27 cellular contexts compared by ENCODE assay signal in genomic region chr4:141155586-141155985, GRCh38. TPM values are rescaled to one million over a fixed set of nuclear protein-coding genes. Genes with fewer than 3 reads are reported as not detected.
DNase-seq lines count a peak whose midpoint lies in the region; ATAC-seq and TF ChIP-seq lines count a peak whose summit lies in the region.
"Had no signal": no experiment of that assay in that cellular context is flagged by ENCODE, and none has a peak within 500 bp of the region (broad histone marks: within the 10 kb centered on the region; RNA-seq: fewer than 3 reads in every experiment).

No MANE protein-coding gene starts in this region.

- H3K27me3 ChIP-seq in sigmoid colon, result no peaks in the 10 kb centered on the region
- H3K27me3 ChIP-seq: BLaER1, spleen, tibial nerve had no signal

- H3K9me3 Mint-ChIP-seq in progenitor cell of endocrine pancreas (ENCODE audit: low read depth) (peaks cover under 1% of the 10 kb centered on the region), endothelial cell (ENCODE audit: unreplicated experiment) (peaks cover under 1% of the 10 kb centered on the region)
- H3K9me3 Mint-ChIP-seq: activated T-cell treated with anti-CD3 and anti-CD28 coated beads, Interleukin-2, amount 50 U/mL, for 24 hours; effector memory CD8-positive, alpha-beta T cell had no signal

- H3K4me1 Mint-ChIP-seq in progenitor cell of endocrine pancreas (ENCODE audit: low read depth) (no peaks in the 10 kb centered on the region), endothelial cell (ENCODE audit: unreplicated experiment) (peaks cover 9% of the 10 kb centered on the region)
- H3K4me1 Mint-ChIP-seq: H9; naive thymus-derived CD4-positive, alpha-beta T cell had no signal

- no peaks in the 10 kb centered on the region for H3K36me3 ChIP-seq in sigmoid colon
- H3K36me3 ChIP-seq: BLaER1, spleen, tibial nerve, WERI-Rb-1 had no signal

- H3K4me1 ChIP-seq in sigmoid colon, result peaks cover 0 to 16% (median 13%) of the 10 kb centered on the region in 4 donors
- H3K4me1 ChIP-seq: BLaER1 had no signal

- TF ChIP-seq POLR2A in sigmoid colon (IDR thresholded peaks at IDR 0.05), result no peak

- H3K9me3 ChIP-seq in sigmoid colon, result no peaks in the 10 kb centered on the region
- H3K9me3 ChIP-seq: BLaER1, spleen, tibial nerve had no signal

- H3K27ac ChIP-seq in sigmoid colon, result no peak overlapping the region
- H3K27ac ChIP-seq: BLaER1, coronary artery, tibial nerve, WERI-Rb-1 had no signal

- no peak overlapping the region for H3K4me3 Mint-ChIP-seq in progenitor cell of endocrine pancreas (ENCODE audit: low read depth)
- H3K4me3 Mint-ChIP-seq in endothelial cell (ENCODE audit: unreplicated experiment), result no peak overlapping the region
- H3K4me3 Mint-ChIP-seq: activated T-cell treated with anti-CD3 and anti-CD28 coated beads, Interleukin-2, amount 50 U/mL, for 24 hours; effector memory CD8-positive, alpha-beta T cell; H9; naive thymus-derived CD4-positive, alpha-beta T cell had no signal

- peaks cover 1% of the 10 kb centered on the region for H3K36me3 Mint-ChIP-seq in progenitor cell of endocrine pancreas (ENCODE audit: insufficient read depth)
- peaks cover 1% of the 10 kb centered on the region for H3K36me3 Mint-ChIP-seq in endothelial cell (ENCODE audit: low read depth, unreplicated experiment)
- H3K36me3 Mint-ChIP-seq: naive thymus-derived CD4-positive, alpha-beta T cell had no signal

- no peak for ATAC-seq in HG03571 (IDR thresholded peaks at IDR 0.05; ENCODE audit: unreplicated experiment)
- ATAC-seq: effector memory CD8-positive, alpha-beta T cell; left lobe of liver; naive thymus-derived CD4-positive, alpha-beta T cell had no signal

- TF ChIP-seq EP300 in sigmoid colon (IDR thresholded peaks at IDR 0.05), result no peak

- H3K27ac Mint-ChIP-seq in progenitor cell of endocrine pancreas (peak overlapping the region; percentile 68), endothelial cell (ENCODE audit: unreplicated experiment) (no peak overlapping the region)
- H3K27ac Mint-ChIP-seq: activated T-cell treated with anti-CD3 and anti-CD28 coated beads, Interleukin-2, amount 50 U/mL, for 24 hours; effector memory CD8-positive, alpha-beta T cell; naive thymus-derived CD4-positive, alpha-beta T cell had no signal

- TF ChIP-seq CTCF in fibroblast of pulmonary artery (IDR thresholded peaks at IDR 0.05; ENCODE audit: low read length, missing control alignments) (no peak), progenitor cell of endocrine pancreas (IDR thresholded peaks at IDR 0.05; ENCODE audit: unreplicated experiment) (no peak), endothelial cell (IDR thresholded peaks at IDR 0.05; ENCODE audit: unreplicated experiment) (no peak), sigmoid colon (IDR thresholded peaks at IDR 0.05) (no peak)

- H3K27me3 Mint-ChIP-seq in progenitor cell of endocrine pancreas (no peaks in the 10 kb centered on the region), endothelial cell (ENCODE audit: unreplicated experiment) (no peaks in the 10 kb centered on the region)

- intact Hi-C loops in sigmoid colon (cut with DNase I), result loop anchor here (5.0 to 10.0 kb wide), 2 partner anchors 67 to 939 kb away; partner anchors contain the start of gene ZNF330

- DNase-seq in EH (ENCODE audit: low read depth), result peak; percentile 43
- DNase-seq in RPMI7951 (ENCODE audit: low read depth), result peak; percentile 10
- DNase-seq in fibroblast of pulmonary artery (ENCODE audit: low read depth), result peak; percentile 65
- no peak for DNase-seq in progenitor cell of endocrine pancreas (ENCODE audit: low spot score, unreplicated experiment)
- no peak for DNase-seq in endothelial cell (ENCODE audit: low spot score)
- DNase-seq in NCI-H748 treated with DMSO at 0.1 percent for 48 hours (lab: John Stamatoyannopoulos, UW), result no peak
- no peak for DNase-seq in sigmoid colon
- DNase-seq: ACHN; activated CD4-positive, alpha-beta T cell treated with anti-CD3 and anti-CD28 coated beads for 48 hours; activated naive CD4-positive, alpha-beta T cell; activated T-cell treated with anti-CD3 and anti-CD28 coated beads, Interleukin-2, amount 50 U/mL, for 24 hours; effector memory CD8-positive, alpha-beta T cell; H9; KBM-7; naive thymus-derived CD4-positive, alpha-beta T cell; NCI-H2171 treated with DMSO at 0.1 percent for 48 hours; NCI-H524; nucleus accumbens; SHP77 treated with DMSO at 0.1 percent for 48 hours; spleen; T-helper 9 cell; WERI-Rb-1 had no signal

- no peak overlapping the region for H3K4me3 ChIP-seq in fibroblast of pulmonary artery (replicated peaks; ENCODE audit: low read depth, low read length)
- H3K4me3 ChIP-seq in sigmoid colon, result no peak overlapping the region
- H3K4me3 ChIP-seq: BLaER1, coronary artery, spleen, tibial nerve had no signal

- WGBS in sigmoid colon, 2 donors, result 83 to 87% methylated on average over 4 of the region's 4 CpGs

RNA-seq across cellular contexts. Expression of gene RNF150, which starts 22.3 kb away (rescaled TPM):
- 0.68 and 0.96 TPM in 2 replicates for total RNA-seq in RPMI7951 (2014; rRNA removed; shearing (Covaris generic))
- total RNA-seq in progenitor cell of endocrine pancreas, result 20.0 and 23.1 TPM in 2 replicates
- total RNA-seq in endothelial cell (ENCODE audit: unreplicated experiment), result 5.8 TPM
- total RNA-seq in sigmoid colon, result 10 to 100 TPM; 53.2 to 69.0 (median 64.2) TPM
- 1 to 10 TPM in 1 of 3 donors, under 1 TPM in 2; 0.46 to 3.1 (median 0.60) TPM for polyA plus RNA-seq in sigmoid colon
- polyA plus RNA-seq: naive thymus-derived CD4-positive, alpha-beta T cell had no signal

Comparison
In these comparisons a context has a peak if more than half of its experiments do, and no peak if none do; other contexts are left out.
1. DNase-seq: peak in EH (single experiment), RPMI7951 (single experiment) and fibroblast of pulmonary artery (single experiment); none in progenitor cell of endocrine pancreas (single experiment), endothelial cell (single experiment), NCI-H748 treated with DMSO at 0.1 percent for 48 hours (single experiment) and sigmoid colon (single experiment).